10 cellular contexts compared by ENCODE assay signal in the genomic region with DNA sequence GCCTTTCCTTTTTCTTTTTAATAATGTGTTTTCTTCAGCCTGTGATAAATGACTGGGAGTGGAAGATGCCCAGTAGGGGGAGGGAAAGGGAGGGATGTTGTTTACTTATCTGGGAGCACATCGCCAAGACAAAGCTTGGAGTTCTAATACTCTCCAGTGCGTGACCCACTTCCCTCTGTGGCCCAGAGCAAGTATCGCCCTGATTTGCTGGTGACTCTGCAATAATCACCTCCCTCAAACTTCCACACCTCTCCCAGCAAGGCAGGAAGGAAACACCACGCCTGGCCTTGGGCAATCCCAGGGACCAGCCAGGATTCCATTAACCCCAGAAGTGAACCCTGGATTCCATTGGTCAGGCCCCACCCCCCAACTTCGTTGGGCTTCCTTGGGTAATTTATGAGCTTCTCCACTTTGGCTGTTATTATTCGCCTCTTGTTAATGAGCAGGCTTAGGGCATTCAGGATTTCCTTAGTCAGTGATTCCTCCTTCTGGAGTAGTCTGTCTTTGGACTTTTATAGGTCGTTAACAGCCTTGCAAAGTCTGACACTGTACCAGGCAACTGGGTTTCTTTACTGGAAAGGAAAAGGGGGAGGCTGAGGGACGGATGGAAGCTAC. TPM values are rescaled to one million over a fixed set of nuclear protein-coding genes. Genes with fewer than 3 reads are reported as not detected.
DNase-seq lines count a peak whose midpoint lies in the region; ATAC-seq, FAIRE-seq and TF ChIP-seq lines count a peak whose summit lies in the region.
"Had no signal": no experiment of that assay in that cellular context is flagged by ENCODE, and none has a peak within 500 bp of the region (broad histone marks: within the 10 kb centered on the region; RNA-seq: fewer than 3 reads in every experiment).

No MANE protein-coding gene starts in this region.

- no peaks in the 10 kb centered on the region for H3K9me3 Mint-ChIP-seq in stimulated activated memory B cell treated with anti-CD40 and anti-IgM and Interleukin-4, amounts not matched to agents 10 μg/mL and 1 μg/mL and 100 μg/mL, for 72 hours

- no peaks in the 10 kb centered on the region for H3K27me3 ChIP-seq in Panc1 (ENCODE audit: control insufficient read depth, insufficient read depth, low read length)
- H3K27me3 ChIP-seq in rectal smooth muscle tissue (ENCODE audit: control insufficient read depth, insufficient read depth, low read length): no peaks in the 10 kb centered on the region

- POLR2A ChIA-PET in Panc1 (lab: Charles Lee): no interaction called here

- no peaks in the 10 kb centered on the region for H3K36me3 Mint-ChIP-seq in stimulated activated memory B cell treated with anti-CD40 and anti-IgM and Interleukin-4, amounts not matched to agents 10 μg/mL and 1 μg/mL and 100 μg/mL, for 72 hours

- in situ Hi-C loops in Panc1 (cut with HindIII; ENCODE audit: low pct_unique_long_range_greater_than_20kb, low sequenced_read_pairs): no loop called here

- FAIRE-seq in GM12892 (lab: Jason Lieb, UNC): no peak

- BruUV-seq in Panc1 (replicated peaks; lab: Mats Ljungman, UMichigan): no TSS peak

- peaks cover 33% of the 10 kb centered on the region for H3K27me3 Mint-ChIP-seq in stimulated activated memory B cell treated with anti-CD40 and anti-IgM and Interleukin-4, amounts not matched to agents 10 μg/mL and 1 μg/mL and 100 μg/mL, for 72 hours

- 0 out of 2 replicates have a peak, but pooled peaks have one; percentile 9 for ATAC-seq in Panc1
- ATAC-seq in stimulated activated memory B cell treated with anti-CD40 and anti-IgM and Interleukin-4, amounts not matched to agents 10 μg/mL and 1 μg/mL and 100 μg/mL, for 72 hours: no peak

- H3K36me3 ChIP-seq in Panc1 (ENCODE audit: control insufficient read depth, insufficient read depth, low read length) (no peaks in the 10 kb centered on the region), rectal smooth muscle tissue (ENCODE audit: control insufficient read depth, insufficient read depth, low read length) (no peaks in the 10 kb centered on the region)

- TF ChIP-seq POLR2A in GM12892 (IDR thresholded peaks at IDR 0.05; ENCODE audit: low read depth, low read length): no peak

- H3K9me3 ChIP-seq in Panc1 (ENCODE audit: control insufficient read depth, insufficient read depth, low read depth, low read length): no peaks in the 10 kb centered on the region

- H3K27ac Mint-ChIP-seq in stimulated activated memory B cell treated with anti-CD40 and anti-IgM and Interleukin-4, amounts not matched to agents 10 μg/mL and 1 μg/mL and 100 μg/mL, for 72 hours: no peak overlapping the region

- CTCF ChIA-PET in Panc1 (lab: Charles Lee): no interaction called here

- no peak overlapping the region for H3K4me3 ChIP-seq in Panc1 (ENCODE audit: low read depth in 2 of 2, low read length in 2 of 2)
- H3K4me3 ChIP-seq in rectal smooth muscle tissue (ENCODE audit: low read length): peak overlapping the region; percentile 20

- no peak overlapping the region for H3K9ac ChIP-seq in rectal smooth muscle tissue (ENCODE audit: low read length)

- intact Hi-C loops in Panc1 (cut with micrococcal nuclease; ENCODE audit: unreplicated experiment): no loop called here

- peaks cover 11% of the 10 kb centered on the region for H3K4me1 ChIP-seq in Panc1 (ENCODE audit: control insufficient read depth, insufficient read depth, low read length)
- H3K4me1 ChIP-seq in rectal smooth muscle tissue (ENCODE audit: control insufficient read depth, insufficient read depth, low read length): peaks cover 15% of the 10 kb centered on the region

- no peak overlapping the region for H3K4me3 Mint-ChIP-seq in stimulated activated memory B cell treated with anti-CD40 and anti-IgM and Interleukin-4, amounts not matched to agents 10 μg/mL and 1 μg/mL and 100 μg/mL, for 72 hours

- no peaks in the 10 kb centered on the region for H3K4me1 Mint-ChIP-seq in stimulated activated memory B cell treated with anti-CD40 and anti-IgM and Interleukin-4, amounts not matched to agents 10 μg/mL and 1 μg/mL and 100 μg/mL, for 72 hours

- H3K27ac ChIP-seq in Panc1 (ENCODE audit: low read length): 0 out of 2 replicates have a peak overlapping the region, but pooled peaks have one; percentile 9
- H3K27ac ChIP-seq in rectal smooth muscle tissue (ENCODE audit: low read depth, low read length): peak overlapping the region; percentile 69

- TF ChIP-seq CTCF in Panc1 (IDR thresholded peaks at IDR 0.05): no peak

- peak; percentile 88 for DNase-seq in Daoy (ENCODE audit: low read depth)
- DNase-seq in Panc1 (ENCODE audit: low read depth, low spot score): no peak
- peak; percentile 63 for DNase-seq in fibroblast of the conjunctiva (ENCODE audit: low read depth)
- no peak for DNase-seq in COR-L47 (lab: John Stamatoyannopoulos, UW)
- DNase-seq in GF-D8 (lab: John Stamatoyannopoulos, UW): no peak
- no peak for DNase-seq in GM12892 (ENCODE audit: insufficient read length)
- DNase-seq: NCI-H345; stimulated activated CD4-positive, alpha-beta T cell treated with anti-CD3 and anti-CD28 coated beads, Interleukin-4, amount 100 ng/mL, for 24 hours had no signal

RNA-seq across cellular contexts. Expression of gene GRHL3, which starts 24.3 kb away (rescaled TPM):
- total RNA-seq in Daoy (2014; rRNA removed; shearing (Covaris generic)): not detected in 2 replicates
- 16.7 TPM for total RNA-seq in Panc1 (2021; ENCODE audit: unreplicated experiment)
- 23.1 TPM for polyA plus RNA-seq in Panc1 (2012; ENCODE audit: insufficient read length)
- 0.28 TPM for polyA plus RNA-seq in GM12892 (2012; ENCODE audit: missing spikeins)

Comparison
In these comparisons a context has a peak if more than half of its experiments do, and no peak if none do; other contexts are left out.
1. DNase-seq: peak in Daoy (single experiment) and fibroblast of the conjunctiva (single experiment); none in Panc1 (single experiment), COR-L47 (single experiment), GF-D8 (single experiment) and GM12892 (single experiment).
2. RNA of gene GRHL3, which starts 24.3 kb away (total RNA-seq): 16.7 TPM in Panc1 (single experiment); not detected in Daoy; every median in the first group is over 10 times any median in the second.